In the genomic region with DNA sequence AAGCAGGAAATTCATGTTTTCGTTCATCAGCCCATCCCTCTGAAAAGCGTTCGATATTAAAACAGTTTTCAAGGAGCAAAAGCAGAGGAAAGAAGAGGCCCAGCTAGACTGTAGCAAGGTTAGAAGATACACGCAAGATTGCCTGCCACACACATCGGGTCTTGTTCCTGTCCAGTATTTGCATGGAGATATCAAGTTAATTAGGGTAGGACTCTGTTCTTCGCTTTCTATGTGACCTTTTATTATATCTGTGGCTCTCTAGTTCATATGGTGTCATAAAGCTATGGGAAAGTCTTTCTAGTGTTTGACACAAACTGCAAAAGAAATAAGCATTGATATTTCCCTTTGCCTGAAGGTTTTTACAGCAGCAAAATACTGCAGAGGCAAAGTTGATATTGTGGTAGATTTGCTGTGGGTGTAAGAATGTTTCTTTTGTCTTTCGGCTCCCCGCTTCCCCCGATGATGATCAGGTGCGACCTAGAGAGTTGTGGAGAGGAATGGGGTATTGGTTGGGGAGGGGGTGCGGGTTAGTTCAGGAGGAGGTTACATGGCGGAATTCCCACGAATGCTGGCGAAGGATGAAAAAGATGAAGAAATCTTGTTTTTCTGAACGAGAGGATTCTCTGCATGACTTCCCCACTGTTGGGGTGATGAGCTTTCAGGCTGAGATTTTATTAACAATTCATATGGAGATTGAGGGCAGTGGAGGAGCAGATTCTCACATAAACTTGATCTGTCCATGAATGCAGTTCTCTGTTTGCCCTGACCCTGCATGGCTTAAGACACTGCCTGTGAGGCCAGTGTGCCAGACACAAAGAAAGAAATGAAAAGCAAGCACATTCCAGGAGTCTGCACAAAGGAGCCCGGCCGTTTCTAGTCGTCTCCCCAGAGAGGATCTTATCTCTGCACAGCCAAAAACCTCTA, we compare ENCODE assay signal across 9 cellular contexts.
DNase-seq lines count a peak whose midpoint lies in the region; ATAC-seq and TF ChIP-seq lines count a peak whose summit lies in the region.
"Had no signal": no experiment of that assay in that cellular context is flagged by ENCODE, and none has a peak within 500 bp of the region (broad histone marks: within the 10 kb centered on the region; RNA-seq: fewer than 3 reads in every experiment).

No MANE protein-coding gene starts in this region.

- H3K36me3 Mint-ChIP-seq in T-helper 17 cell (ENCODE audit: low read depth) = no peaks in the 10 kb centered on the region

- no peaks in the 10 kb centered on the region for H3K9me3 ChIP-seq in T-helper 17 cell (ENCODE audit: control insufficient read depth, low read length, poor library complexity, severe bottlenecking)

- TF ChIP-seq CTCF in omental fat pad (IDR thresholded peaks at IDR 0.05) = no peak
- no peak for TF ChIP-seq CTCF in GM13976 (IDR thresholded peaks at IDR 0.05; ENCODE audit: borderline replicate concordance, control extremely low read depth, extremely low read depth, insufficient read depth, missing control alignments)

- peak overlapping the region; percentile 56 for H3K4me3 Mint-ChIP-seq in T-helper 17 cell

- no peak for ATAC-seq in T-helper 17 cell
- peak; percentile 91 for ATAC-seq in omental fat pad (ENCODE audit: low FRiP score)
- no peak for ATAC-seq in GM18511 (IDR thresholded peaks at IDR 0.05; ENCODE audit: unreplicated experiment)

- in situ Hi-C loops in GM13976 (cut with MboI; ENCODE audit: low sequenced_read_pairs, unreplicated experiment) = no loop called here

- no peak overlapping the region for H3K27ac Mint-ChIP-seq in T-helper 17 cell

- H3K4me1 Mint-ChIP-seq in T-helper 17 cell = no peaks in the 10 kb centered on the region

- DNase-seq in AG08395 (ENCODE audit: low spot score) = peak; percentile 49
- DNase-seq in T-helper 17 cell = no peak
- DNase-seq in glomerular visceral epithelial cell (ENCODE audit: extremely low spot score) = peak; percentile 66
- no peak for DNase-seq in omental fat pad (ENCODE audit: low spot score)
- DNase-seq in HuH-7 (ENCODE audit: low spot score) = no peak
- DNase-seq in NCI-H2107 (lab: John Stamatoyannopoulos, UW) = no peak
- no peak for DNase-seq in GM13976 (ENCODE audit: low spot score)
- DNase-seq: activated T-cell treated with anti-CD3 and anti-CD28 coated beads, Interleukin-2, amount 50 U/mL, for 48 hours had no signal

- H3K27me3 Mint-ChIP-seq in T-helper 17 cell = no peaks in the 10 kb centered on the region

Comparison
In these comparisons a context has a peak if more than half of its experiments do, and no peak if none do; other contexts are left out.
1. DNase-seq: peak in AG08395 (single experiment) and glomerular visceral epithelial cell (single experiment); none in T-helper 17 cell (0 of 3), omental fat pad (single experiment), HuH-7 (single experiment), NCI-H2107 (single experiment) and GM13976 (single experiment).